10 cellular contexts compared by ENCODE assay signal in genomic region chr1:54298284-54299033, GRCh38.
DNase-seq lines count a peak whose midpoint lies in the region; ATAC-seq and TF ChIP-seq lines count a peak whose summit lies in the region.
"Had no signal": no experiment of that assay in that cellular context is flagged by ENCODE, and none has a peak within 500 bp of the region (broad histone marks: within the 10 kb centered on the region; RNA-seq: fewer than 3 reads in every experiment).

No MANE protein-coding gene starts in this region.

- H3K36me3 ChIP-seq in GM23338 (ENCODE audit: insufficient read depth): no peaks in the 10 kb centered on the region
- no peaks in the 10 kb centered on the region for H3K36me3 ChIP-seq in heart right ventricle
- H3K36me3 ChIP-seq in gastrocnemius medialis: no peaks in the 10 kb centered on the region

- ATAC-seq in GM23338 (peak; percentile 55), heart right ventricle (peak in 6 of 8 donors; percentile 3 to 28 (median 11)), gastrocnemius medialis (no peak), GM21390 (IDR thresholded peaks at IDR 0.05; ENCODE audit: unreplicated experiment) (no peak)
- ATAC-seq in activated T-cell treated with anti-CD3 and anti-CD28 coated beads, Interleukin-2, amount 50 U/mL, for 72 hours (replicated peaks in 1 of 2): peak in 1 of 2 donors; percentile 21

- no peaks in the 10 kb centered on the region for H3F3A ChIP-seq in GM23338 (replicated peaks; ENCODE audit: low read depth)

- peaks cover 85% of the 10 kb centered on the region for H3K4me1 Mint-ChIP-seq in GM23338
- peaks cover 49% of the 10 kb centered on the region for H3K4me1 Mint-ChIP-seq in activated T-cell treated with anti-CD3 and anti-CD28 coated beads, Interleukin-2, amount 50 U/mL, for 72 hours (ENCODE audit: low read depth)

- H3K27me3 Mint-ChIP-seq in GM23338 (ENCODE audit: insufficient read depth, low read depth, poor library complexity): peaks cover 25% of the 10 kb centered on the region
- H3K27me3 Mint-ChIP-seq in activated T-cell treated with anti-CD3 and anti-CD28 coated beads, Interleukin-2, amount 50 U/mL, for 72 hours (ENCODE audit: low read depth): no peaks in the 10 kb centered on the region
- H3K27me3 Mint-ChIP-seq: activated CD4-positive, alpha-beta memory T cell treated with anti-CD3 and anti-CD28 coated beads for 36 hours had no signal

- no peaks in the 10 kb centered on the region for H3K9me3 Mint-ChIP-seq in GM23338
- H3K9me3 Mint-ChIP-seq in activated T-cell treated with anti-CD3 and anti-CD28 coated beads, Interleukin-2, amount 50 U/mL, for 72 hours: no peaks in the 10 kb centered on the region
- H3K9me3 Mint-ChIP-seq: activated CD4-positive, alpha-beta memory T cell treated with anti-CD3 and anti-CD28 coated beads for 36 hours had no signal

- H3K4me2 ChIP-seq in GM23338: no peak overlapping the region

- no peaks in the 10 kb centered on the region for H3K9me2 ChIP-seq in GM23338 (ENCODE audit: insufficient read depth)

- peak; percentile 37 for DNase-seq in GM23338 (ENCODE audit: low spot score)
- DNase-seq in activated T-cell treated with anti-CD3 and anti-CD28 coated beads, Interleukin-2, amount 50 U/mL, for 72 hours: no peak
- DNase-seq in heart right ventricle: no peak
- DNase-seq in gastrocnemius medialis: no peak
- no peak for DNase-seq in NCI-H2081 (lab: John Stamatoyannopoulos, UW)
- DNase-seq in mesenteric fat pad (ENCODE audit: low spot score): no peak
- no peak for DNase-seq in HCEC 1CT
- DNase-seq: activated CD4-positive, alpha-beta memory T cell treated with anti-CD3 and anti-CD28 coated beads for 36 hours; NCI-H510A had no signal

- peaks cover 99% of the 10 kb centered on the region for H3K79me2 ChIP-seq in GM23338 (replicated peaks; ENCODE audit: insufficient read depth)

- H3K9me3 ChIP-seq in heart right ventricle (no peaks in the 10 kb centered on the region), gastrocnemius medialis (no peaks in the 10 kb centered on the region)

- peak overlapping the region; percentile 18; the same call in 1 of the 2 replicates for H3K27ac Mint-ChIP-seq in GM23338
- H3K27ac Mint-ChIP-seq in activated T-cell treated with anti-CD3 and anti-CD28 coated beads, Interleukin-2, amount 50 U/mL, for 72 hours: peak overlapping the region; percentile 18
- H3K27ac Mint-ChIP-seq: activated CD4-positive, alpha-beta memory T cell treated with anti-CD3 and anti-CD28 coated beads for 36 hours had no signal

- 39 to 44% methylated on average over 20 of the region's 20 CpGs for WGBS in heart right ventricle, 2 donors

- H3K4me3 Mint-ChIP-seq in GM23338: peak overlapping the region; percentile 8; the same call in 2 of the 3 replicates
- no peak overlapping the region for H3K4me3 Mint-ChIP-seq in activated T-cell treated with anti-CD3 and anti-CD28 coated beads, Interleukin-2, amount 50 U/mL, for 72 hours
- H3K4me3 Mint-ChIP-seq: activated CD4-positive, alpha-beta memory T cell treated with anti-CD3 and anti-CD28 coated beads for 36 hours had no signal

- H3K4me1 ChIP-seq in GM23338 (ENCODE audit: insufficient read depth) (peaks cover 65% of the 10 kb centered on the region), heart right ventricle (peaks cover 21 to 79% (median 54%) of the 10 kb centered on the region in 9 donors), gastrocnemius medialis (peaks cover 58 to 66% of the 10 kb centered on the region in 2 donors)

- H2AFZ ChIP-seq in GM23338: no peak overlapping the region

- no peaks in the 10 kb centered on the region for H3K27me3 ChIP-seq in GM23338 (ENCODE audit: insufficient read depth)
- H3K27me3 ChIP-seq in heart right ventricle: no peaks in the 10 kb centered on the region
- H3K27me3 ChIP-seq in gastrocnemius medialis: no peaks in the 10 kb centered on the region

- H4K20me1 ChIP-seq in GM23338 (replicated peaks; ENCODE audit: insufficient read depth): peaks cover 59% of the 10 kb centered on the region

- no peak for TF ChIP-seq POLR2A in gastrocnemius medialis (IDR thresholded peaks at IDR 0.05)

- H3K27ac ChIP-seq in GM23338 (ENCODE audit: low read depth) (no peak overlapping the region), heart right ventricle (peak overlapping the region in 9 of 10 donors; percentile 7 to 74 (median 49)), gastrocnemius medialis (peak overlapping the region; percentile 33 to 62 (median 48))

- intact Hi-C loops in heart right ventricle (cut with DNase I): no loop called here
- intact Hi-C loops in gastrocnemius medialis (cut with DNase I; ENCODE audit: low total_unique reads): no loop called here

- in situ Hi-C loops in gastrocnemius medialis (cut with MboI; ENCODE audit: low sequenced_read_pairs in 4 of 4): no loop called here

- no peak overlapping the region for H3K4me3 ChIP-seq in GM23338
- H3K4me3 ChIP-seq in heart right ventricle: no peak overlapping the region
- no peak overlapping the region for H3K4me3 ChIP-seq in gastrocnemius medialis

- no peaks in the 10 kb centered on the region; the same call in 2 of the 3 replicates for H3K36me3 Mint-ChIP-seq in GM23338 (ENCODE audit: low read depth)
- no peaks in the 10 kb centered on the region for H3K36me3 Mint-ChIP-seq in activated T-cell treated with anti-CD3 and anti-CD28 coated beads, Interleukin-2, amount 50 U/mL, for 72 hours (ENCODE audit: insufficient read depth in 2 of 2)
- H3K36me3 Mint-ChIP-seq: activated CD4-positive, alpha-beta memory T cell treated with anti-CD3 and anti-CD28 coated beads for 36 hours had no signal

- no peak for TF ChIP-seq CTCF in GM23338 (conservative IDR thresholded peaks at IDR 0.05; ENCODE audit: low read depth in 2 of 2)
- TF ChIP-seq CTCF in heart right ventricle (IDR thresholded peaks at IDR 0.05): no peak
- TF ChIP-seq CTCF in gastrocnemius medialis (IDR thresholded peaks at IDR 0.05 in 4 of 5, conservative IDR thresholded peaks at IDR 0.05 in 1 of 5): no peak

TF ChIP-seq in GM23338, 12 proteins besides CTCF, POLR2A, EP300 and RAD21 (continues in another document):
- TF ChIP-seq CREB1 (CRISPR knock-in tag; IDR thresholded peaks at IDR 0.05; ENCODE audit: low read depth): no peak
- no peak for TF ChIP-seq JUNB (IDR thresholded peaks at IDR 0.05; ENCODE audit: unreplicated experiment)
- no peak for TF ChIP-seq ZNF331 (CRISPR knock-in tag; IDR thresholded peaks at IDR 0.05; ENCODE audit: low read depth)
- TF ChIP-seq ETS1 (IDR thresholded peaks at IDR 0.05): no peak
- no peak for TF ChIP-seq ZNF114 (CRISPR knock-in tag; IDR thresholded peaks at IDR 0.05)

Comparison
In these comparisons a context has a peak if more than half of its experiments do, and no peak if none do; other contexts are left out.
1. ATAC-seq: peak in GM23338 (single experiment) and heart right ventricle (6 of 8); none in gastrocnemius medialis (0 of 2) and GM21390 (single experiment).